Comparison of ENCODE assay signal across 1 cellular context in the genomic region with DNA sequence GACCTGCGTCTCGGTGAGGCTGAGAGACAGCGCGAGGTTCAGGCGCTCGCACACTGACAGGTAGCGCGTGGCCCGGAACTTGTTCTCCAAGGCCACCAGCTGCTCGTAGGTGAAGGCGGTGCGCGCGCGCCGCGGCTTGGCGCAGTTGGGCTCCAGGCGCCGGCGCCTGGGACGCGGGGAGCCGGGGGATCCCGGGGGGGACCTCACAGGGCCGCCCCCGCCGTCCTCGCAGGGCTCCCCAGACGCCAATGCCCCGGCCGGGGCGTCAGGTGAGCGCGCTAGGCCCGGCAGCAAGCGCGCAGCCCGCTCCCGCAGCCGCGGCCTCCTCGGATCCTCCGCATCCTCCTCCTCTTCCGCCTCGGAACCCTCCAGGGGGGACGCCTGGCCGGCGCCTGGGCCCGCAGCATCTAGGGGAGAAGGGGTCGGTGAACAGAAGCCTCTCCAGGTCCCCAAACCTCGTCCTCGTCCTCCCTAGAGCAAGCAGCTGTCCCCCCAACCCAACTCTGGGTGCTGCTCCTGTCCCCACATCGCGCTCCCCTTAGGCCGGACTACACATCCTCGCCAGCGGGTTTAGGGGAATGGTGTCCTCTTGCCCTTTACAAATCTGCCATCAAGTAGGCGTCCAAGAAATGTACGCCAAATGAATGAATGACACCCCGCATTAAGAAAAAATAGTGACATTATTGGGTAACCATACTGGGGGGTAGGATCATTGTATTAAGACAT.
A peak's percentile ranks its signal among the peaks of the same experiment; 100 is the strongest.
TF ChIP-seq lines count a peak whose summit lies in the region.

No MANE protein-coding gene starts in this region.

TF ChIP-seq in H1, 55 proteins besides CTCF, POLR2A, EP300 and RAD21:
- TF ChIP-seq, protein P1, sequence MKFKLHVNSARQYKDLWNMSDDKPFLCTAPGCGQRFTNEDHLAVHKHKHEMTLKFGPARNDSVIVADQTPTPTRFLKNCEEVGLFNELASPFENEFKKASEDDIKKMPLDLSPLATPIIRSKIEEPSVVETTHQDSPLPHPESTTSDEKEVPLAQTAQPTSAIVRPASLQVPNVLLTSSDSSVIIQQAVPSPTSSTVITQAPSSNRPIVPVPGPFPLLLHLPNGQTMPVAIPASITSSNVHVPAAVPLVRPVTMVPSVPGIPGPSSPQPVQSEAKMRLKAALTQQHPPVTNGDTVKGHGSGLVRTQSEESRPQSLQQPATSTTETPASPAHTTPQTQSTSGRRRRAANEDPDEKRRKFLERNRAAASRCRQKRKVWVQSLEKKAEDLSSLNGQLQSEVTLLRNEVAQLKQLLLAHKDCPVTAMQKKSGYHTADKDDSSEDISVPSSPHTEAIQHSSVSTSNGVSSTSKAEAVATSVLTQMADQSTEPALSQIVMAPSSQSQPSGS (IDR thresholded peaks at IDR 0.05; ENCODE audit: low read length) = no peak
- TF ChIP-seq TEAD4 (IDR thresholded peaks at IDR 0.05; ENCODE audit: low read depth, low read length) (no peak), SIX5 (IDR thresholded peaks at IDR 0.05; ENCODE audit: low read depth, low read length) (no peak), HDAC2 (IDR thresholded peaks at IDR 0.05; ENCODE audit: borderline replicate concordance in 1 of 2, low read depth in 2 of 2, low read length in 2 of 2) (0 out of 4 replicates have a peak, but pooled peaks of 1 of the 2 experiments have one; percentile 9), RFX5 (IDR thresholded peaks at IDR 0.05; ENCODE audit: borderline replicate concordance, low read depth, low read length) (no peak), SRF (IDR thresholded peaks at IDR 0.05; ENCODE audit: low read depth, low read length) (no peak), ASH2L (IDR thresholded peaks at IDR 0.05; ENCODE audit: low read length) (no peak), PHF8 (conservative IDR thresholded peaks at IDR 0.05; ENCODE audit: low read depth, low read length) (no peak), EZH2 (IDR thresholded peaks at IDR 0.05; ENCODE audit: low read depth, low read length, severe bottlenecking) (no peak), BRCA1 (IDR thresholded peaks at IDR 0.05; ENCODE audit: low read depth, low read length) (no peak), POU5F1 (IDR thresholded peaks at IDR 0.05; ENCODE audit: low read depth, low read length) (no peak), RBBP5 (IDR thresholded peaks at IDR 0.05; ENCODE audit: borderline replicate concordance, low read depth, low read length) (0 out of 2 replicates have a peak, but pooled peaks have one; percentile 13), POLR2AphosphoS5 (IDR thresholded peaks at IDR 0.05; ENCODE audit: low read depth, low read length) (no peak), SAP30 (IDR thresholded peaks at IDR 0.05; ENCODE audit: insufficient read depth, insufficient replicate concordance, low read length) (peak; percentile 64), SIRT6 (IDR thresholded peaks at IDR 0.05; ENCODE audit: low read length) (no peak), NANOG (IDR thresholded peaks at IDR 0.05; ENCODE audit: insufficient read depth, low read depth, low read length, poor library complexity, severe bottlenecking) (no peak), SP1 (IDR thresholded peaks at IDR 0.05; ENCODE audit: low read depth, low read length) (no peak), JUN (IDR thresholded peaks at IDR 0.05; ENCODE audit: low read depth, low read length) (no peak), TAF1 (IDR thresholded peaks at IDR 0.05; ENCODE audit: low read depth, low read length) (no peak), BCL11A (IDR thresholded peaks at IDR 0.05; ENCODE audit: low read depth in 2 of 2, low read length in 2 of 2) (no peak), KDM1A (IDR thresholded peaks at IDR 0.05; ENCODE audit: borderline replicate concordance, low read length) (no peak), TBP (IDR thresholded peaks at IDR 0.05; ENCODE audit: low read depth, low read length) (no peak), RXRA (IDR thresholded peaks at IDR 0.05; ENCODE audit: insufficient read depth, low read depth, low read length) (no peak), SP2 (IDR thresholded peaks at IDR 0.05; ENCODE audit: low read length) (no peak), KDM4A (IDR thresholded peaks at IDR 0.05; ENCODE audit: low read depth, low read length, severe bottlenecking) (peak; percentile 87), SIN3A (conservative IDR thresholded peaks at IDR 0.05 in 1 of 2, IDR thresholded peaks at IDR 0.05 in 1 of 2; ENCODE audit: low read depth in 1 of 2, low read length in 2 of 2) (peak; percentile 76 to 93; a peak in 3 of 4 replicates), SUZ12 (IDR thresholded peaks at IDR 0.05; ENCODE audit: low read length) (0 out of 2 replicates have a peak, but pooled peaks have one; percentile 50), CBX5 (IDR thresholded peaks at IDR 0.05; ENCODE audit: low read depth, low read length) (no peak), CHD2 (IDR thresholded peaks at IDR 0.05; ENCODE audit: low read length) (no peak), ZNF274 (IDR thresholded peaks at IDR 0.05; ENCODE audit: borderline replicate concordance, extremely low read depth, low read length) (no peak), RNF2 (IDR thresholded peaks at IDR 0.05; ENCODE audit: borderline replicate concordance, low read depth, low read length, missing control alignments, poor library complexity, severe bottlenecking) (no peak), NRF1 (IDR thresholded peaks at IDR 0.05; ENCODE audit: low read depth, low read length) (no peak), GABPA (IDR thresholded peaks at IDR 0.05; ENCODE audit: borderline replicate concordance, insufficient read depth, low read length) (0 out of 2 replicates have a peak, but pooled peaks have one; percentile 50)
- TF ChIP-seq, protein P2, sequence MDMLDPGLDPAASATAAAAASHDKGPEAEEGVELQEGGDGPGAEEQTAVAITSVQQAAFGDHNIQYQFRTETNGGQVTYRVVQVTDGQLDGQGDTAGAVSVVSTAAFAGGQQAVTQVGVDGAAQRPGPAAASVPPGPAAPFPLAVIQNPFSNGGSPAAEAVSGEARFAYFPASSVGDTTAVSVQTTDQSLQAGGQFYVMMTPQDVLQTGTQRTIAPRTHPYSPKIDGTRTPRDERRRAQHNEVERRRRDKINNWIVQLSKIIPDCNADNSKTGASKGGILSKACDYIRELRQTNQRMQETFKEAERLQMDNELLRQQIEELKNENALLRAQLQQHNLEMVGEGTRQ (IDR thresholded peaks at IDR 0.05; ENCODE audit: low read length) = no peak
- TF ChIP-seq, protein P3, sequence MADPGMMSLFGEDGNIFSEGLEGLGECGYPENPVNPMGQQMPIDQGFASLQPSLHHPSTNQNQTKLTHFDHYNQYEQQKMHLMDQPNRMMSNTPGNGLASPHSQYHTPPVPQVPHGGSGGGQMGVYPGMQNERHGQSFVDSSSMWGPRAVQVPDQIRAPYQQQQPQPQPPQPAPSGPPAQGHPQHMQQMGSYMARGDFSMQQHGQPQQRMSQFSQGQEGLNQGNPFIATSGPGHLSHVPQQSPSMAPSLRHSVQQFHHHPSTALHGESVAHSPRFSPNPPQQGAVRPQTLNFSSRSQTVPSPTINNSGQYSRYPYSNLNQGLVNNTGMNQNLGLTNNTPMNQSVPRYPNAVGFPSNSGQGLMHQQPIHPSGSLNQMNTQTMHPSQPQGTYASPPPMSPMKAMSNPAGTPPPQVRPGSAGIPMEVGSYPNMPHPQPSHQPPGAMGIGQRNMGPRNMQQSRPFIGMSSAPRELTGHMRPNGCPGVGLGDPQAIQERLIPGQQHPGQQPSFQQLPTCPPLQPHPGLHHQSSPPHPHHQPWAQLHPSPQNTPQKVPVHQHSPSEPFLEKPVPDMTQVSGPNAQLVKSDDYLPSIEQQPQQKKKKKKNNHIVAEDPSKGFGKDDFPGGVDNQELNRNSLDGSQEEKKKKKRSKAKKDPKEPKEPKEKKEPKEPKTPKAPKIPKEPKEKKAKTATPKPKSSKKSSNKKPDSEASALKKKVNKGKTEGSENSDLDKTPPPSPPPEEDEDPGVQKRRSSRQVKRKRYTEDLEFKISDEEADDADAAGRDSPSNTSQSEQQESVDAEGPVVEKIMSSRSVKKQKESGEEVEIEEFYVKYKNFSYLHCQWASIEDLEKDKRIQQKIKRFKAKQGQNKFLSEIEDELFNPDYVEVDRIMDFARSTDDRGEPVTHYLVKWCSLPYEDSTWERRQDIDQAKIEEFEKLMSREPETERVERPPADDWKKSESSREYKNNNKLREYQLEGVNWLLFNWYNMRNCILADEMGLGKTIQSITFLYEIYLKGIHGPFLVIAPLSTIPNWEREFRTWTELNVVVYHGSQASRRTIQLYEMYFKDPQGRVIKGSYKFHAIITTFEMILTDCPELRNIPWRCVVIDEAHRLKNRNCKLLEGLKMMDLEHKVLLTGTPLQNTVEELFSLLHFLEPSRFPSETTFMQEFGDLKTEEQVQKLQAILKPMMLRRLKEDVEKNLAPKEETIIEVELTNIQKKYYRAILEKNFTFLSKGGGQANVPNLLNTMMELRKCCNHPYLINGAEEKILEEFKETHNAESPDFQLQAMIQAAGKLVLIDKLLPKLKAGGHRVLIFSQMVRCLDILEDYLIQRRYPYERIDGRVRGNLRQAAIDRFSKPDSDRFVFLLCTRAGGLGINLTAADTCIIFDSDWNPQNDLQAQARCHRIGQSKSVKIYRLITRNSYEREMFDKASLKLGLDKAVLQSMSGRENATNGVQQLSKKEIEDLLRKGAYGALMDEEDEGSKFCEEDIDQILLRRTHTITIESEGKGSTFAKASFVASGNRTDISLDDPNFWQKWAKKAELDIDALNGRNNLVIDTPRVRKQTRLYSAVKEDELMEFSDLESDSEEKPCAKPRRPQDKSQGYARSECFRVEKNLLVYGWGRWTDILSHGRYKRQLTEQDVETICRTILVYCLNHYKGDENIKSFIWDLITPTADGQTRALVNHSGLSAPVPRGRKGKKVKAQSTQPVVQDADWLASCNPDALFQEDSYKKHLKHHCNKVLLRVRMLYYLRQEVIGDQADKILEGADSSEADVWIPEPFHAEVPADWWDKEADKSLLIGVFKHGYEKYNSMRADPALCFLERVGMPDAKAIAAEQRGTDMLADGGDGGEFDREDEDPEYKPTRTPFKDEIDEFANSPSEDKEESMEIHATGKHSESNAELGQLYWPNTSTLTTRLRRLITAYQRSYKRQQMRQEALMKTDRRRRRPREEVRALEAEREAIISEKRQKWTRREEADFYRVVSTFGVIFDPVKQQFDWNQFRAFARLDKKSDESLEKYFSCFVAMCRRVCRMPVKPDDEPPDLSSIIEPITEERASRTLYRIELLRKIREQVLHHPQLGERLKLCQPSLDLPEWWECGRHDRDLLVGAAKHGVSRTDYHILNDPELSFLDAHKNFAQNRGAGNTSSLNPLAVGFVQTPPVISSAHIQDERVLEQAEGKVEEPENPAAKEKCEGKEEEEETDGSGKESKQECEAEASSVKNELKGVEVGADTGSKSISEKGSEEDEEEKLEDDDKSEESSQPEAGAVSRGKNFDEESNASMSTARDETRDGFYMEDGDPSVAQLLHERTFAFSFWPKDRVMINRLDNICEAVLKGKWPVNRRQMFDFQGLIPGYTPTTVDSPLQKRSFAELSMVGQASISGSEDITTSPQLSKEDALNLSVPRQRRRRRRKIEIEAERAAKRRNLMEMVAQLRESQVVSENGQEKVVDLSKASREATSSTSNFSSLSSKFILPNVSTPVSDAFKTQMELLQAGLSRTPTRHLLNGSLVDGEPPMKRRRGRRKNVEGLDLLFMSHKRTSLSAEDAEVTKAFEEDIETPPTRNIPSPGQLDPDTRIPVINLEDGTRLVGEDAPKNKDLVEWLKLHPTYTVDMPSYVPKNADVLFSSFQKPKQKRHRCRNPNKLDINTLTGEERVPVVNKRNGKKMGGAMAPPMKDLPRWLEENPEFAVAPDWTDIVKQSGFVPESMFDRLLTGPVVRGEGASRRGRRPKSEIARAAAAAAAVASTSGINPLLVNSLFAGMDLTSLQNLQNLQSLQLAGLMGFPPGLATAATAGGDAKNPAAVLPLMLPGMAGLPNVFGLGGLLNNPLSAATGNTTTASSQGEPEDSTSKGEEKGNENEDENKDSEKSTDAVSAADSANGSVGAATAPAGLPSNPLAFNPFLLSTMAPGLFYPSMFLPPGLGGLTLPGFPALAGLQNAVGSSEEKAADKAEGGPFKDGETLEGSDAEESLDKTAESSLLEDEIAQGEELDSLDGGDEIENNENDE (IDR thresholded peaks at IDR 0.05; ENCODE audit: insufficient replicate concordance, low read length) = no peak
- TF ChIP-seq, protein P4, sequence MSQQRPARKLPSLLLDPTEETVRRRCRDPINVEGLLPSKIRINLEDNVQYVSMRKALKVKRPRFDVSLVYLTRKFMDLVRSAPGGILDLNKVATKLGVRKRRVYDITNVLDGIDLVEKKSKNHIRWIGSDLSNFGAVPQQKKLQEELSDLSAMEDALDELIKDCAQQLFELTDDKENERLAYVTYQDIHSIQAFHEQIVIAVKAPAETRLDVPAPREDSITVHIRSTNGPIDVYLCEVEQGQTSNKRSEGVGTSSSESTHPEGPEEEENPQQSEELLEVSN (IDR thresholded peaks at IDR 0.05) = no peak; the same call in 1 of the 2 replicates
- TF ChIP-seq, protein P5, sequence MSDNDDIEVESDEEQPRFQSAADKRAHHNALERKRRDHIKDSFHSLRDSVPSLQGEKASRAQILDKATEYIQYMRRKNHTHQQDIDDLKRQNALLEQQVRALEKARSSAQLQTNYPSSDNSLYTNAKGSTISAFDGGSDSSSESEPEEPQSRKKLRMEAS (IDR thresholded peaks at IDR 0.05) = peak; percentile 90
